In genomic region chr3:24270204-24270671, GRCh38 we compare ENCODE assay signal across 1 cellular context.
TF ChIP-seq lines count a peak whose summit lies in the region.

No MANE protein-coding gene starts in this region.

TF ChIP-seq in K562, 482 proteins besides CTCF, POLR2A, EP300 and RAD21 (continued from another document):
- TF ChIP-seq ZNF239 (CRISPR knock-in tag; IDR thresholded peaks at IDR 0.05) (no peak), ZBTB49 (CRISPR knock-in tag; IDR thresholded peaks at IDR 0.05; ENCODE audit: borderline replicate concordance) (no peak), SMAD1 (IDR thresholded peaks at IDR 0.05; ENCODE audit: low read depth, low read length, partially characterized antibody) (no peak), ZNF316 (IDR thresholded peaks at IDR 0.05) (no peak), ELF1 (tag; IDR thresholded peaks at IDR 0.05) (no peak), ARID3B (CRISPR knock-in tag; IDR thresholded peaks at IDR 0.05; ENCODE audit: borderline replicate concordance) (no peak), HNRNPH1 (optimal IDR thresholded peaks at IDR 0.05; ENCODE audit: low read depth, low read length) (no peak), COPS2 (conservative IDR thresholded peaks at IDR 0.05) (no peak), ZNF584 (CRISPR knock-in tag; IDR thresholded peaks at IDR 0.05; ENCODE audit: low read depth) (no peak)
TF ChIP-seq in K562: peak in this region for 0.
